ENCODE assay signal across 1 cellular context in the genomic region with DNA sequence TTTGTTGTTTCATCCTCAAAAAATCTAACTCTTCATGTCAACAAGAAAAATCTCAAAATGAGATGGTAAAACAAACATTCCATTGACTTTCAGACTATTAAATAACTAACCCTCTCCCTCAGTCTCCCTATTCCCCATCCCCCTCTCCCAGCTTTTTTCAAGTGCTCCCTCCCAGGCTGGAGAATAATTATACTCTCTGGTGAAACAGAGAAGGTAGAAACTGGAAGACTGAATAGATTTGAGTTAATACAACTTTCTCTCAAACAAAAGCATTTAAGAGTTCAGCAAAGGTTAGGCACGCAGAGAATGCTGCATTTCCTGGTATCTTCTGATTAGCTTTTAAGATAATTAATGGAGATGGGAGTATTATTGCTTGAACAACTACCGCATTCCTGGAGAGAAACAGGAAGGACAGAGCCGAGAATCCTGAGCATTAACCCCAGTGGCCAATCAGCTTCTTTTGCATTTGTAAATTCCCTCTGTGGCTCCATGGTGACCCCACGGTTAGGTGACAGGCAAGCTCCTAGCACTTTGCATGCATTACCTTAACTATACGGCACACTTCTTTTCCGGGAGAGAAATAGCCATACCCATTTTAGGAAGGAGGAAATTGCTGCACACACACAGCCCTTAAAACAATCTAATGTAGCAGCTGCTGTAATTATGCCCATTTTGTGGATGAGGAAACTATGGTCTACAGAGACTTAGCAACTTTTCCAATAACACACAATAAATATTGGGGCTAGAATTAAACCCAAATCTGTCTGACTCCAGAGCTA.
TF ChIP-seq lines count a peak whose summit lies in the region.

No MANE protein-coding gene starts in this region.

TF ChIP-seq in WTC11, 78 proteins besides CTCF, POLR2A, EP300 and RAD21 (continued from another document and continues in another):
- TF ChIP-seq, protein P1, sequence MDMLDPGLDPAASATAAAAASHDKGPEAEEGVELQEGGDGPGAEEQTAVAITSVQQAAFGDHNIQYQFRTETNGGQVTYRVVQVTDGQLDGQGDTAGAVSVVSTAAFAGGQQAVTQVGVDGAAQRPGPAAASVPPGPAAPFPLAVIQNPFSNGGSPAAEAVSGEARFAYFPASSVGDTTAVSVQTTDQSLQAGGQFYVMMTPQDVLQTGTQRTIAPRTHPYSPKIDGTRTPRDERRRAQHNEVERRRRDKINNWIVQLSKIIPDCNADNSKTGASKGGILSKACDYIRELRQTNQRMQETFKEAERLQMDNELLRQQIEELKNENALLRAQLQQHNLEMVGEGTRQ (CRISPR knock-in tag; IDR thresholded peaks at IDR 0.05): no peak
- TF ChIP-seq ETV6 (CRISPR knock-in tag; IDR thresholded peaks at IDR 0.05) (peak; percentile 80), HMGA2 (CRISPR knock-in tag; IDR thresholded peaks at IDR 0.05) (no peak), ZNF317 (CRISPR knock-in tag; IDR thresholded peaks at IDR 0.05; ENCODE audit: borderline replicate concordance, low read depth) (no peak), TEAD4 (CRISPR knock-in tag; IDR thresholded peaks at IDR 0.05) (no peak), ZNF423 (CRISPR knock-in tag; IDR thresholded peaks at IDR 0.05) (no peak), JAZF1 (CRISPR knock-in tag; IDR thresholded peaks at IDR 0.05) (no peak), ZNF671 (CRISPR knock-in tag; IDR thresholded peaks at IDR 0.05) (no peak), SP1 (CRISPR knock-in tag; conservative IDR thresholded peaks at IDR 0.05) (peak; percentile 49; the same call in 1 of the 2 replicates), NR2C2 (CRISPR knock-in tag; IDR thresholded peaks at IDR 0.05) (no peak), ZNF396 (CRISPR knock-in tag; IDR thresholded peaks at IDR 0.05; ENCODE audit: borderline replicate concordance) (no peak), GABPB1 (CRISPR knock-in tag; IDR thresholded peaks at IDR 0.05) (no peak), ZNF263 (CRISPR knock-in tag; IDR thresholded peaks at IDR 0.05; ENCODE audit: low read depth) (no peak), ZBTB21 (CRISPR knock-in tag; IDR thresholded peaks at IDR 0.05; ENCODE audit: borderline replicate concordance) (0 out of 2 replicates have a peak, but pooled peaks have one; percentile 31), GTF2I (CRISPR knock-in tag; conservative IDR thresholded peaks at IDR 0.05) (no peak), NFYB (CRISPR knock-in tag; conservative IDR thresholded peaks at IDR 0.05; ENCODE audit: low read depth) (peak; percentile 81)
- TF ChIP-seq, protein P2, sequence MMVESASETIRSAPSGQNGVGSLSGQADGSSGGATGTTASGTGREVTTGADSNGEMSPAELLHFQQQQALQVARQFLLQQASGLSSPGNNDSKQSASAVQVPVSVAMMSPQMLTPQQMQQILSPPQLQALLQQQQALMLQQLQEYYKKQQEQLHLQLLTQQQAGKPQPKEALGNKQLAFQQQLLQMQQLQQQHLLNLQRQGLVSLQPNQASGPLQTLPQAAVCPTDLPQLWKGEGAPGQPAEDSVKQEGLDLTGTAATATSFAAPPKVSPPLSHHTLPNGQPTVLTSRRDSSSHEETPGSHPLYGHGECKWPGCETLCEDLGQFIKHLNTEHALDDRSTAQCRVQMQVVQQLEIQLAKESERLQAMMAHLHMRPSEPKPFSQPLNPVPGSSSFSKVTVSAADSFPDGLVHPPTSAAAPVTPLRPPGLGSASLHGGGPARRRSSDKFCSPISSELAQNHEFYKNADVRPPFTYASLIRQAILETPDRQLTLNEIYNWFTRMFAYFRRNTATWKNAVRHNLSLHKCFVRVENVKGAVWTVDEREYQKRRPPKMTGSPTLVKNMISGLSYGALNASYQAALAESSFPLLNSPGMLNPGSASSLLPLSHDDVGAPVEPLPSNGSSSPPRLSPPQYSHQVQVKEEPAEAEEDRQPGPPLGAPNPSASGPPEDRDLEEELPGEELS (CRISPR knock-in tag; IDR thresholded peaks at IDR 0.05): peak; percentile 34; the same call in 1 of the 2 replicates
- TF ChIP-seq, protein P3, sequence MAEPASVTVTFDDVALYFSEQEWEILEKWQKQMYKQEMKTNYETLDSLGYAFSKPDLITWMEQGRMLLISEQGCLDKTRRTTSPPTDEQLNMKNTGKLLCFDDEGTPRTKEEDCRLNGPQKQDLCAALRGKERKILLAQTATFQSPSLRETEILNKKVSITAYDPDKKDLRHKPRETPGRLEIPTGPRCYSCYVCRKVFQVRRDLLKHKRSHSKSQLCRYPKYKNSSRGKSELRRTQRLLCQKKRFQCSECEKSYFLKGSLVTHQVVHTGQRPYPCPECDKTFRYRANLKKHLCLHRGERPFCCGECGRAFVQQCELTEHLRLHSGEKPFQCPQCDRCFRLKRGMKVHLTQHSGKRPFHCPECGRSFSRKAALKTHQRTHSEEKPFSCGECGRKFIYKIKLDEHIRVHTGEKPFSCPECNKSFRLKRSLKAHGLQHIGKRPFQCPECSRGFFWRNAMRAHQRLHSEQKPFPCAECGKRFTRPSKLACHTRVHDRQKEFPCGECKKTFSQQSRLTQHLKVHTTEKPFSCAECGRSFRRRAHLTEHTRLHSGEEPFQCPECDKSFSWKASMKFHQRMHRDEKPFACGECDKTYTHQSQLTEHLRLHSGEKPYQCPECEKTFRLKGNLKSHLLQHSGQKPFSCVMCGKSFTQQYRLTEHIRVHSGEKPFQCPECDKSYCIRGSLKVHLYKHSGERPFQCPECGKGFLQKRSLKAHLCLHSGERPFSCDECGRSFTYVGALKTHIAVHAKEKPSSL (CRISPR knock-in tag; conservative IDR thresholded peaks at IDR 0.05): no peak
- TF ChIP-seq, protein P4, sequence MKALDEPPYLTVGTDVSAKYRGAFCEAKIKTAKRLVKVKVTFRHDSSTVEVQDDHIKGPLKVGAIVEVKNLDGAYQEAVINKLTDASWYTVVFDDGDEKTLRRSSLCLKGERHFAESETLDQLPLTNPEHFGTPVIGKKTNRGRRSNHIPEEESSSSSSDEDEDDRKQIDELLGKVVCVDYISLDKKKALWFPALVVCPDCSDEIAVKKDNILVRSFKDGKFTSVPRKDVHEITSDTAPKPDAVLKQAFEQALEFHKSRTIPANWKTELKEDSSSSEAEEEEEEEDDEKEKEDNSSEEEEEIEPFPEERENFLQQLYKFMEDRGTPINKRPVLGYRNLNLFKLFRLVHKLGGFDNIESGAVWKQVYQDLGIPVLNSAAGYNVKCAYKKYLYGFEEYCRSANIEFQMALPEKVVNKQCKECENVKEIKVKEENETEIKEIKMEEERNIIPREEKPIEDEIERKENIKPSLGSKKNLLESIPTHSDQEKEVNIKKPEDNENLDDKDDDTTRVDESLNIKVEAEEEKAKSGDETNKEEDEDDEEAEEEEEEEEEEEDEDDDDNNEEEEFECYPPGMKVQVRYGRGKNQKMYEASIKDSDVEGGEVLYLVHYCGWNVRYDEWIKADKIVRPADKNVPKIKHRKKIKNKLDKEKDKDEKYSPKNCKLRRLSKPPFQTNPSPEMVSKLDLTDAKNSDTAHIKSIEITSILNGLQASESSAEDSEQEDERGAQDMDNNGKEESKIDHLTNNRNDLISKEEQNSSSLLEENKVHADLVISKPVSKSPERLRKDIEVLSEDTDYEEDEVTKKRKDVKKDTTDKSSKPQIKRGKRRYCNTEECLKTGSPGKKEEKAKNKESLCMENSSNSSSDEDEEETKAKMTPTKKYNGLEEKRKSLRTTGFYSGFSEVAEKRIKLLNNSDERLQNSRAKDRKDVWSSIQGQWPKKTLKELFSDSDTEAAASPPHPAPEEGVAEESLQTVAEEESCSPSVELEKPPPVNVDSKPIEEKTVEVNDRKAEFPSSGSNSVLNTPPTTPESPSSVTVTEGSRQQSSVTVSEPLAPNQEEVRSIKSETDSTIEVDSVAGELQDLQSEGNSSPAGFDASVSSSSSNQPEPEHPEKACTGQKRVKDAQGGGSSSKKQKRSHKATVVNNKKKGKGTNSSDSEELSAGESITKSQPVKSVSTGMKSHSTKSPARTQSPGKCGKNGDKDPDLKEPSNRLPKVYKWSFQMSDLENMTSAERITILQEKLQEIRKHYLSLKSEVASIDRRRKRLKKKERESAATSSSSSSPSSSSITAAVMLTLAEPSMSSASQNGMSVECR (CRISPR knock-in tag; IDR thresholded peaks at IDR 0.05; ENCODE audit: borderline replicate concordance): no peak
- TF ChIP-seq, protein P5, sequence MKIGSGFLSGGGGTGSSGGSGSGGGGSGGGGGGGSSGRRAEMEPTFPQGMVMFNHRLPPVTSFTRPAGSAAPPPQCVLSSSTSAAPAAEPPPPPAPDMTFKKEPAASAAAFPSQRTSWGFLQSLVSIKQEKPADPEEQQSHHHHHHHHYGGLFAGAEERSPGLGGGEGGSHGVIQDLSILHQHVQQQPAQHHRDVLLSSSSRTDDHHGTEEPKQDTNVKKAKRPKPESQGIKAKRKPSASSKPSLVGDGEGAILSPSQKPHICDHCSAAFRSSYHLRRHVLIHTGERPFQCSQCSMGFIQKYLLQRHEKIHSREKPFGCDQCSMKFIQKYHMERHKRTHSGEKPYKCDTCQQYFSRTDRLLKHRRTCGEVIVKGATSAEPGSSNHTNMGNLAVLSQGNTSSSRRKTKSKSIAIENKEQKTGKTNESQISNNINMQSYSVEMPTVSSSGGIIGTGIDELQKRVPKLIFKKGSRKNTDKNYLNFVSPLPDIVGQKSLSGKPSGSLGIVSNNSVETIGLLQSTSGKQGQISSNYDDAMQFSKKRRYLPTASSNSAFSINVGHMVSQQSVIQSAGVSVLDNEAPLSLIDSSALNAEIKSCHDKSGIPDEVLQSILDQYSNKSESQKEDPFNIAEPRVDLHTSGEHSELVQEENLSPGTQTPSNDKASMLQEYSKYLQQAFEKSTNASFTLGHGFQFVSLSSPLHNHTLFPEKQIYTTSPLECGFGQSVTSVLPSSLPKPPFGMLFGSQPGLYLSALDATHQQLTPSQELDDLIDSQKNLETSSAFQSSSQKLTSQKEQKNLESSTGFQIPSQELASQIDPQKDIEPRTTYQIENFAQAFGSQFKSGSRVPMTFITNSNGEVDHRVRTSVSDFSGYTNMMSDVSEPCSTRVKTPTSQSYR (CRISPR knock-in tag; IDR thresholded peaks at IDR 0.05): no peak
- TF ChIP-seq, protein P6, sequence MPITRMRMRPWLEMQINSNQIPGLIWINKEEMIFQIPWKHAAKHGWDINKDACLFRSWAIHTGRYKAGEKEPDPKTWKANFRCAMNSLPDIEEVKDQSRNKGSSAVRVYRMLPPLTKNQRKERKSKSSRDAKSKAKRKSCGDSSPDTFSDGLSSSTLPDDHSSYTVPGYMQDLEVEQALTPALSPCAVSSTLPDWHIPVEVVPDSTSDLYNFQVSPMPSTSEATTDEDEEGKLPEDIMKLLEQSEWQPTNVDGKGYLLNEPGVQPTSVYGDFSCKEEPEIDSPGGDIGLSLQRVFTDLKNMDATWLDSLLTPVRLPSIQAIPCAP (CRISPR knock-in tag; IDR thresholded peaks at IDR 0.05): no peak
- TF ChIP-seq, protein P7, sequence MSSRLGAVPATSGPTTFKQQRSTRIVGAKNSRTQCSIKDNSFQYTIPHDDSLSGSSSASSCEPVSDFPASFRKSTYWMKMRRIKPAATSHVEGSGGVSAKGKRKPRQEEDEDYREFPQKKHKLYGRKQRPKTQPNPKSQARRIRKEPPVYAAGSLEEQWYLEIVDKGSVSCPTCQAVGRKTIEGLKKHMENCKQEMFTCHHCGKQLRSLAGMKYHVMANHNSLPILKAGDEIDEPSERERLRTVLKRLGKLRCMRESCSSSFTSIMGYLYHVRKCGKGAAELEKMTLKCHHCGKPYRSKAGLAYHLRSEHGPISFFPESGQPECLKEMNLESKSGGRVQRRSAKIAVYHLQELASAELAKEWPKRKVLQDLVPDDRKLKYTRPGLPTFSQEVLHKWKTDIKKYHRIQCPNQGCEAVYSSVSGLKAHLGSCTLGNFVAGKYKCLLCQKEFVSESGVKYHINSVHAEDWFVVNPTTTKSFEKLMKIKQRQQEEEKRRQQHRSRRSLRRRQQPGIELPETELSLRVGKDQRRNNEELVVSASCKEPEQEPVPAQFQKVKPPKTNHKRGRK (CRISPR knock-in tag; IDR thresholded peaks at IDR 0.05; ENCODE audit: borderline replicate concordance): no peak
- TF ChIP-seq, protein P8, sequence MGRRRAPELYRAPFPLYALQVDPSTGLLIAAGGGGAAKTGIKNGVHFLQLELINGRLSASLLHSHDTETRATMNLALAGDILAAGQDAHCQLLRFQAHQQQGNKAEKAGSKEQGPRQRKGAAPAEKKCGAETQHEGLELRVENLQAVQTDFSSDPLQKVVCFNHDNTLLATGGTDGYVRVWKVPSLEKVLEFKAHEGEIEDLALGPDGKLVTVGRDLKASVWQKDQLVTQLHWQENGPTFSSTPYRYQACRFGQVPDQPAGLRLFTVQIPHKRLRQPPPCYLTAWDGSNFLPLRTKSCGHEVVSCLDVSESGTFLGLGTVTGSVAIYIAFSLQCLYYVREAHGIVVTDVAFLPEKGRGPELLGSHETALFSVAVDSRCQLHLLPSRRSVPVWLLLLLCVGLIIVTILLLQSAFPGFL (CRISPR knock-in tag; IDR thresholded peaks at IDR 0.05; ENCODE audit: borderline replicate concordance): no peak
- TF ChIP-seq, protein P9, sequence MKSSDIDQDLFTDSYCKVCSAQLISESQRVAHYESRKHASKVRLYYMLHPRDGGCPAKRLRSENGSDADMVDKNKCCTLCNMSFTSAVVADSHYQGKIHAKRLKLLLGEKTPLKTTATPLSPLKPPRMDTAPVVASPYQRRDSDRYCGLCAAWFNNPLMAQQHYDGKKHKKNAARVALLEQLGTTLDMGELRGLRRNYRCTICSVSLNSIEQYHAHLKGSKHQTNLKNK (CRISPR knock-in tag; IDR thresholded peaks at IDR 0.05): no peak
- TF ChIP-seq, protein P10, sequence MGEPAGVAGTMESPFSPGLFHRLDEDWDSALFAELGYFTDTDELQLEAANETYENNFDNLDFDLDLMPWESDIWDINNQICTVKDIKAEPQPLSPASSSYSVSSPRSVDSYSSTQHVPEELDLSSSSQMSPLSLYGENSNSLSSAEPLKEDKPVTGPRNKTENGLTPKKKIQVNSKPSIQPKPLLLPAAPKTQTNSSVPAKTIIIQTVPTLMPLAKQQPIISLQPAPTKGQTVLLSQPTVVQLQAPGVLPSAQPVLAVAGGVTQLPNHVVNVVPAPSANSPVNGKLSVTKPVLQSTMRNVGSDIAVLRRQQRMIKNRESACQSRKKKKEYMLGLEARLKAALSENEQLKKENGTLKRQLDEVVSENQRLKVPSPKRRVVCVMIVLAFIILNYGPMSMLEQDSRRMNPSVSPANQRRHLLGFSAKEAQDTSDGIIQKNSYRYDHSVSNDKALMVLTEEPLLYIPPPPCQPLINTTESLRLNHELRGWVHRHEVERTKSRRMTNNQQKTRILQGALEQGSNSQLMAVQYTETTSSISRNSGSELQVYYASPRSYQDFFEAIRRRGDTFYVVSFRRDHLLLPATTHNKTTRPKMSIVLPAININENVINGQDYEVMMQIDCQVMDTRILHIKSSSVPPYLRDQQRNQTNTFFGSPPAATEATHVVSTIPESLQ (CRISPR knock-in tag; IDR thresholded peaks at IDR 0.05): no peak
